In the genomic region with DNA sequence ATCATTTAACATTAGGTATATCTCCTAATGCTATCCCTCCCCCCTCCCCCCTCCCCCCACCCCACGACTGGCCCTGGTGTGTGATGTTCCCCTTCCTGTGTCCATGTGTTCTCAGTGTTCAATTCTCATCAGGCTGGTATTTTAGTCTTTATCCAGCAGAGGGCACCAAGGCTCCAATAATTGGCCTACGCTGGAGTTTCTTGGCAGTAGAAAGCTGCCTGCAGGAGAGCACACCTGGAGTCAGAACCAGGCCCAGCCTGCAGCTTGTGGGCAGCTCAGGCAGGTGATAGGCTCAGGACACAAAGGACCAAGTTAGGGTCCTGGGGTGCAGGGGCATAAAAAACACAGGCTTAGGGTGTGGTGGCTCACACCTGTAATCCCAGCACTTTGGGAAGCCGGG, we compare ENCODE assay signal across 8 cellular contexts. TPM values are rescaled to one million over a fixed set of nuclear protein-coding genes. Genes with fewer than 3 reads are reported as not detected.
DNase-seq lines count a peak whose midpoint lies in the region; ATAC-seq and TF ChIP-seq lines count a peak whose summit lies in the region.
"Not testable (repeated sequence)": the region's sequence is repeated elsewhere in the genome, so short reads cannot be mapped to it uniquely, and the experiment has no call there.

No MANE protein-coding gene starts in this region.

- intact Hi-C loops in mammary epithelial cell (cut with micrococcal nuclease) (loop anchor here (1.0 to 10.0 kb wide), 5 partner anchors 65 to 371 kb away; a partner anchor contains a TSS), left ventricle myocardium superior (cut with micrococcal nuclease) (loop anchor here (2.0 to 5.0 kb wide), 2 partner anchors 65 to 183 kb away; no protein-coding TSS in a partner anchor), ovary (cut with DNase I) (loop anchor here (2.0 to 10.0 kb wide), 4 partner anchors 65 to 311 kb away; no protein-coding TSS in a partner anchor)

- H3K9me3 ChIP-seq in mammary epithelial cell (replicated peaks; ENCODE audit: insufficient read depth, low read length); ovary: not testable (repeated sequence)

- BruUV-seq in mammary epithelial cell (replicated peaks; lab: Mats Ljungman, UMichigan) = not testable (repeated sequence)

- not testable (repeated sequence) for H3K27me3 ChIP-seq in mammary epithelial cell (ENCODE audit: insufficient read depth, low read length); ovary

- TF ChIP-seq POLR2A in ovary (IDR thresholded peaks at IDR 0.05) = not testable (repeated sequence)

- H3K9ac ChIP-seq in mammary epithelial cell (ENCODE audit: insufficient read depth, low read length) = not testable (repeated sequence)

- H3K27ac ChIP-seq in mammary epithelial cell (ENCODE audit: insufficient read depth, low read depth, low read length); ovary: not testable (repeated sequence)

- H3K4me2 ChIP-seq in mammary epithelial cell (ENCODE audit: insufficient read depth, low read depth, low read length) = not testable (repeated sequence)

- H3K36me3 ChIP-seq in mammary epithelial cell (ENCODE audit: insufficient read depth, low read length); ovary: not testable (repeated sequence)

- not testable (repeated sequence) for H3K4me3 ChIP-seq in mammary epithelial cell (replicated peaks in 1 of 3; ENCODE audit: insufficient read depth in 1 of 3, low read depth in 2 of 3, low read length in 3 of 3); ovary

- CTCF ChIA-PET in mammary epithelial cell (lab: Charles Lee; ENCODE audit: low non-redundant PET) = interaction anchor here (0.5 to 1.2 kb wide), 7 partner anchors 48 to 311 kb away, joined by 3 to 43 read pairs (median 3); no protein-coding TSS in a partner anchor

- DNase-seq in G401 (ENCODE audit: low spot score) (peak; percentile 94), LHCN-M2 (ENCODE audit: low read depth) (peak; percentile 45), NCI-H82 (lab: John Stamatoyannopoulos, UW) (peak; percentile 77), mammary epithelial cell (peak; percentile 56), ovary (peak in 3 of 5 donors; percentile 47 to 59 (median 51)), ureter (ENCODE audit: low spot score) (peak; percentile 71)
- peak; percentile 28 for DNase-seq in activated CD4-positive, CD25-positive, alpha-beta regulatory T cell treated with anti-CD3 and anti-CD28 coated beads, Interleukin-2, amount 50 U/mL, for 16 hours (ENCODE audit: low read depth, low spot score)
- DNase-seq in left ventricle myocardium superior = not testable (repeated sequence)

- H2AFZ ChIP-seq in mammary epithelial cell (ENCODE audit: low read depth, low read length) = not testable (repeated sequence)

- H3K4me1 ChIP-seq in mammary epithelial cell (ENCODE audit: insufficient read depth, low read length); ovary (ENCODE audit: insufficient read depth): not testable (repeated sequence)

- not testable (repeated sequence) for H4K20me1 ChIP-seq in mammary epithelial cell (ENCODE audit: insufficient read depth, low read length)

- dilution Hi-C loops in mammary epithelial cell (cut with HindIII; ENCODE audit: low sequenced_read_pairs) = loop anchor here (5.0 kb wide), 2 partner anchors 63 to 103 kb away; no protein-coding TSS in a partner anchor

- 33% methylated on average over 3 of the region's 3 CpGs for WGBS in mammary epithelial cell (ENCODE audit: low coverage, missing lambda C conversion rate)
- WGBS in ovary, 3 donors = 27 to 30% (median 29%) methylated on average over 3 of the region's 3 CpGs

- peak; percentile 70 for ATAC-seq in left ventricle myocardium superior

- TF ChIP-seq EP300 in ovary (IDR thresholded peaks at IDR 0.05) = not testable (repeated sequence)

- not testable (repeated sequence) for H3K79me2 ChIP-seq in mammary epithelial cell (ENCODE audit: insufficient read depth, low read length)

- TF ChIP-seq CTCF in mammary epithelial cell (conservative IDR thresholded peaks at IDR 0.05 in 1 of 2, IDR thresholded peaks at IDR 0.05 in 1 of 2; ENCODE audit: extremely low read depth in 1 of 2, insufficient read depth in 1 of 2, low read depth in 1 of 2, low read length in 2 of 2) (peak; percentile 58 to 66), ovary (IDR thresholded peaks at IDR 0.05) (peak; percentile 30 to 89 (median 79))

- in situ Hi-C loops in G401 (cut with HindIII; ENCODE audit: low sequenced_read_pairs) = not testable (repeated sequence)
- in situ Hi-C loops in mammary epithelial cell (cut with MboI; ENCODE audit: low sequenced_read_pairs in 2 of 2) = loop anchor here (10.0 to 25.0 kb wide), 2 partner anchors 301 to 303 kb away; a partner anchor contains a TSS

RNA-seq across cellular contexts. Expression of a gene that starts 49.2 kb away (rescaled TPM):
- 15.3 and 22.9 TPM in 2 replicates for total RNA-seq in G401 (2014; rRNA removed; shearing (Covaris generic))
- total RNA-seq in LHCN-M2 (2014; rRNA removed) (22.6 and 31.4 TPM in 2 replicates), mammary epithelial cell (10 to 100 TPM; 41.3 to 49.6 TPM), left ventricle myocardium superior (11.1 TPM), ovary (100 to 1,000 TPM in 1 of 7 donors, 10 to 100 TPM in 6; 19.2 to 114 (median 67.0) TPM), ureter (79.5 TPM)
- polyA plus RNA-seq in LHCN-M2 (2012) = 13.1 TPM
- polyA plus RNA-seq in mammary epithelial cell (51.9 TPM), ovary (10 to 100 TPM; 19.3 to 22.0 TPM)
- 57.2 TPM for polyA minus RNA-seq in mammary epithelial cell
